Comparison of ENCODE assay signal across 1 cellular context in the genomic region with DNA sequence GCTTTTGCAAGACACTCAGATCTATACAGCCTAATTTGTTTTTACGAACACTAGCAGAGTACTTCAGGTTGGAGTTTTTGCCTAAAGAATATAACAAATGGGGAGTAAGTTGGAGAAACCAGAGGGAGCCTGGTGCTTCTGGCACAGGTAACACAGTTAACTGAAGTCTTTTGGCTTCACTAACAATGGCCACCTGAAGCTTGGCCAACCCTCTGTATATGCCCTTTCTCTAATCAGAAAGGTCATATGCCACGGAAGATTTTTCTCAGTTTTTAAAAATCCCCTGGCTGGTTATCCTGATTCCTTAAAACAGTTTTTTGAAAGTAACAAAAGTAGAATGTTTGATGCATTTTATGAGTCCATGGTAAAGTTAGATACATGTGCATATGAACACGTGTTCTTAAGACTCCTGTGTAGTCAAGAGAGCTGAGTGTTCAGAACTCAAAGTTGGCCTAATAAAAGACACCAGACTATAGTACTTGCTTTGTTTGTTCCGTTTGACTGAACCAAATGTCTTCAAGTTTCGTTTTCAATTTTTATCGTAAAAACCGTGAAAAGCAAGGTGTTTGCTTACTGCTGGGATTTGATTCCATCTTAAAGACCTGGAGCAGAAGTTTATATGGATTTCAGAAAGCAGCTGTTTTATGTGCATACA.
TF ChIP-seq lines count a peak whose summit lies in the region.

No MANE protein-coding gene starts in this region.

TF ChIP-seq in K562, 482 proteins besides CTCF, POLR2A, EP300 and RAD21 (continued from another document):
- no peak for TF ChIP-seq MGA (IDR thresholded peaks at IDR 0.05)
